ENCODE assay signal across 22 cellular contexts in the genomic region with DNA sequence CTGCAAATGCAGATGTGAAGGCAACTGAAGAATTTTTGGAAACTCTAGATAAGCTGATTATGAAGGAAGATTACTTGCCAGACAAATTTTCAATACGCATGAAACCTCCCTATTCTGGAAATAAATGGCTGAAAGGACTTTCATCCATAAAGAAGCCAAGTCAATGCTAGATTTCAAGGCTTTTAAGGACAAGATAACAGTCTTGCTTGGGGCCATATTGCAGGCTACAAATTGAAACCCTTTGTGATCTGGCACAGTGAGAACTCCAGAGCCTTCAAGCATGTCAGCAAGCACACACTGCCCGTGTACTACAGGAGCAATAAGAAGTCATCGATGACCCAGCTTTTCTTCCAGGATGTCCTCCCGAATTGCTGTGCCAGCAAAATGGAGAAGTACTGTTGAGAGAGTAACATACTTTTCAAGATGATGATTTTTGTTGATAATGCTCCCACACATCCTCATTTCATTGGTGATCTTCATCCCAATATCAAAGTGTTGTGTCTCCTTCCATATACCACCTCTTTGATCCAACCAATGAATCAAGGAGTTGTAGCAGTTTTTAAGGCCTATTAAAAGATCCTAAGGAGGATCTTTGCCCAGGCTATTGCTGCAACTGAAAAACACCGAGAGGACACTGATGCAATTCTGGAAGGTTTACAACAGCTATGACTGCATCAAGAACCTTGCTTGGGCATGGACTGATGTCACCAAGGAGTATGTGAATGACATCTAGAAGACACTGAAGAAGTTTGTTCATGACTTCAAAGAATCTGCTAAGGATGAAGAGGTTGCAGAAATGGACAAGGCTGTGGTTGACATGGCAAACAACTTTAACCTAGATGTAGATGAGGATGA. TPM values are rescaled to one million over a fixed set of nuclear protein-coding genes. Genes with fewer than 3 reads are reported as not detected.
DNase-seq lines count a peak whose midpoint lies in the region; ATAC-seq and TF ChIP-seq lines count a peak whose summit lies in the region.
"Had no signal": no experiment of that assay in that cellular context is flagged by ENCODE, and none has a peak within 500 bp of the region (broad histone marks: within the 10 kb centered on the region; RNA-seq: fewer than 3 reads in every experiment).

No MANE protein-coding gene starts in this region.

- H3K79me2 ChIP-seq in hepatocyte, result peaks cover 7% of the 10 kb centered on the region

- CTCF ChIA-PET in T-cell (lab: Charles Lee), result no interaction called here

- H3K36me3 ChIP-seq in BE2C (peaks cover 20% of the 10 kb centered on the region), hepatocyte (replicated peaks; ENCODE audit: insufficient read depth, low read depth) (peaks cover 3% of the 10 kb centered on the region), prostate gland (no peaks in the 10 kb centered on the region), ovary (no peaks in the 10 kb centered on the region)

- ATAC-seq in T-cell (replicated peaks in 1 of 4) (no peak), HG03342 (IDR thresholded peaks at IDR 0.05; ENCODE audit: unreplicated experiment) (no peak)
- ATAC-seq: stimulated activated naive B cell treated with anti-CD40 and anti-IgM and Interleukin-4, amounts not matched to agents 10 μg/mL and 1 μg/mL and 100 μg/mL, for 72 hours had no signal

- no peak overlapping the region for H3K27ac Mint-ChIP-seq in activated CD4-positive, alpha-beta T cell treated with anti-CD3 and anti-CD28 coated beads, Interleukin-2, amount 10 ng/mL, durations not matched to agents 24 days and 14 days
- H3K27ac Mint-ChIP-seq in T-cell, result peak overlapping the region; percentile 48 to 56
- H3K27ac Mint-ChIP-seq: endodermal cell had no signal

- no peak overlapping the region for H3K4me3 Mint-ChIP-seq in activated CD4-positive, alpha-beta T cell treated with anti-CD3 and anti-CD28 coated beads, Interleukin-2, amount 10 ng/mL, durations not matched to agents 24 days and 14 days
- H3K4me3 Mint-ChIP-seq in T-cell, result no peak overlapping the region
- H3K4me3 Mint-ChIP-seq: endodermal cell; stimulated activated naive B cell treated with anti-CD40 and anti-IgM and Interleukin-4, amounts not matched to agents 10 μg/mL and 1 μg/mL and 100 μg/mL, for 72 hours had no signal

- H3K4me1 Mint-ChIP-seq in activated CD4-positive, alpha-beta T cell treated with anti-CD3 and anti-CD28 coated beads, Interleukin-2, amount 10 ng/mL, durations not matched to agents 24 days and 14 days, result no peaks in the 10 kb centered on the region
- H3K4me1 Mint-ChIP-seq in T-cell, result no peaks in the 10 kb centered on the region
- H3K4me1 Mint-ChIP-seq: endodermal cell had no signal

- H3K9me3 ChIP-seq in BE2C, result no peaks in the 10 kb centered on the region
- no peaks in the 10 kb centered on the region for H3K9me3 ChIP-seq in hepatocyte (ENCODE audit: low read depth)
- H3K9me3 ChIP-seq in prostate gland, result no peaks in the 10 kb centered on the region
- no peaks in the 10 kb centered on the region for H3K9me3 ChIP-seq in ovary
- H3K9me3 ChIP-seq: thoracic aorta had no signal

- H3K9me3 Mint-ChIP-seq in activated CD4-positive, alpha-beta T cell treated with anti-CD3 and anti-CD28 coated beads, Interleukin-2, amount 10 ng/mL, durations not matched to agents 24 days and 14 days, result no peaks in the 10 kb centered on the region
- H3K9me3 Mint-ChIP-seq in T-cell, result no peaks in the 10 kb centered on the region
- H3K9me3 Mint-ChIP-seq: endodermal cell; stimulated activated naive B cell treated with anti-CD40 and anti-IgM and Interleukin-4, amounts not matched to agents 10 μg/mL and 1 μg/mL and 100 μg/mL, for 72 hours had no signal

- peak overlapping the region; percentile 37 for H3K27ac ChIP-seq in hepatocyte
- no peak overlapping the region for H3K27ac ChIP-seq in prostate gland
- H3K27ac ChIP-seq in ovary, result no peak overlapping the region
- H3K27ac ChIP-seq: thoracic aorta had no signal

- no peaks in the 10 kb centered on the region for H3K9me2 ChIP-seq in hepatocyte (replicated peaks; ENCODE audit: insufficient read depth)

- intact Hi-C loops in activated CD4-positive, alpha-beta T cell treated with anti-CD3 and anti-CD28 coated beads, Interleukin-2, amount 10 ng/mL, durations not matched to agents 24 days and 14 days (cut with micrococcal nuclease), result loop anchor here (10.0 kb wide), 1 partner anchor 130 kb away; the partner anchor contains the start of gene PIAS1
- intact Hi-C loops in prostate gland (cut with DNase I), result no loop called here
- intact Hi-C loops in ovary (cut with DNase I), result no loop called here

- no peak for TF ChIP-seq POLR2A in prostate gland (IDR thresholded peaks at IDR 0.05)
- TF ChIP-seq POLR2A in ovary (IDR thresholded peaks at IDR 0.05), result no peak

- H3K4me2 ChIP-seq in hepatocyte, result no peak overlapping the region

- peaks cover 57% of the 10 kb centered on the region for H3K36me3 Mint-ChIP-seq in activated CD4-positive, alpha-beta T cell treated with anti-CD3 and anti-CD28 coated beads, Interleukin-2, amount 10 ng/mL, durations not matched to agents 24 days and 14 days (ENCODE audit: low read depth)
- H3K36me3 Mint-ChIP-seq in T-cell, result peaks cover 55% of the 10 kb centered on the region

- H3K4me3 ChIP-seq in BE2C (ENCODE audit: low read depth, low read length) (no peak overlapping the region), hepatocyte (no peak overlapping the region), prostate gland (no peak overlapping the region), ovary (no peak overlapping the region)
- H3K4me3 ChIP-seq: thoracic aorta had no signal

- no peaks in the 10 kb centered on the region for H3K27me3 Mint-ChIP-seq in activated CD4-positive, alpha-beta T cell treated with anti-CD3 and anti-CD28 coated beads, Interleukin-2, amount 10 ng/mL, durations not matched to agents 24 days and 14 days
- H3K27me3 Mint-ChIP-seq in T-cell, result no peaks in the 10 kb centered on the region
- H3K27me3 Mint-ChIP-seq: stimulated activated naive B cell treated with anti-CD40 and anti-IgM and Interleukin-4, amounts not matched to agents 10 μg/mL and 1 μg/mL and 100 μg/mL, for 72 hours had no signal

- TF ChIP-seq CTCF in BE2C (IDR thresholded peaks at IDR 0.05; ENCODE audit: low read depth, low read length) (no peak), hepatocyte (IDR thresholded peaks at IDR 0.05; ENCODE audit: poor library complexity) (no peak), prostate gland (IDR thresholded peaks at IDR 0.05) (no peak), ovary (IDR thresholded peaks at IDR 0.05) (no peak)

- H2AFZ ChIP-seq in hepatocyte, result no peak overlapping the region

- H4K20me1 ChIP-seq in hepatocyte (ENCODE audit: insufficient read depth, poor library complexity, severe bottlenecking), result no peaks in the 10 kb centered on the region

- 93% methylated on average over 5 of the region's 5 CpGs for WGBS in hepatocyte (ENCODE audit: low lambda C conversion rate, missing lambda C conversion rate)
- WGBS in prostate gland, result 91% methylated on average over 5 of the region's 5 CpGs
- WGBS in ovary, 3 donors, result 93 to 98% (median 97%) methylated on average over 5 of the region's 5 CpGs

- H3K27me3 ChIP-seq in BE2C, result no peaks in the 10 kb centered on the region
- no peaks in the 10 kb centered on the region for H3K27me3 ChIP-seq in hepatocyte
- no peaks in the 10 kb centered on the region for H3K27me3 ChIP-seq in prostate gland (replicated peaks; ENCODE audit: insufficient read depth)
- no peaks in the 10 kb centered on the region for H3K27me3 ChIP-seq in ovary

- TF ChIP-seq EP300 in ovary (IDR thresholded peaks at IDR 0.05), result no peak

- H3K4me1 ChIP-seq in BE2C, result peaks cover 30% of the 10 kb centered on the region
- peaks cover 9% of the 10 kb centered on the region for H3K4me1 ChIP-seq in hepatocyte (ENCODE audit: insufficient read depth)
- H3K4me1 ChIP-seq in prostate gland (replicated peaks), result peaks cover 17% of the 10 kb centered on the region
- H3K4me1 ChIP-seq in ovary (ENCODE audit: insufficient read depth), result peaks cover 4% of the 10 kb centered on the region

- POLR2A ChIA-PET in T-cell (lab: Charles Lee), result interaction anchor here in 1 of 2 donors (0.7 kb wide), 1 partner anchor 9 kb away, joined by 3 read pairs; no protein-coding TSS in a partner anchor

- DNase-seq in activated CD4-positive, alpha-beta T cell treated with anti-CD3 and anti-CD28 coated beads, Interleukin-2, amount 10 ng/mL, durations not matched to agents 24 days and 14 days, result peak; percentile 45
- no peak for DNase-seq in activated CD4-positive, alpha-beta T cell treated with anti-CD3 and anti-CD28 coated beads for 4 hours
- peak; percentile 54 for DNase-seq in BE2C
- no peak for DNase-seq in T-cell
- no peak for DNase-seq in hepatocyte (ENCODE audit: low spot score)
- DNase-seq in prostate gland (ENCODE audit: low spot score), result no peak
- DNase-seq in ovary, result no peak
- DNase-seq: activated CD4-positive, alpha-beta T cell treated with anti-CD3 and anti-CD28 coated beads, Interleukin-2, amount 50 U/mL, for 48 hours; amniotic stem cell; cortex of kidney; endodermal cell; Karpas-422; NCI-H1092 treated with DMSO at 0.1 percent for 48 hours; NCI-H2029 treated with DMSO at 0.1 percent for 48 hours; NCI-H345; NCI-H774; Right ventricle myocardium superior; small intestine; stimulated activated naive B cell treated with anti-CD40 and anti-IgM and Interleukin-4, amounts not matched to agents 10 μg/mL and 1 μg/mL and 100 μg/mL, for 72 hours; T-helper 1 cell had no signal

RNA-seq across cellular contexts. Expression of gene CALML4, which starts 20.3 kb away (rescaled TPM):
- 14.6 and 16.5 TPM in 2 replicates for total RNA-seq in activated CD4-positive, alpha-beta T cell treated with anti-CD3 and anti-CD28 coated beads, Interleukin-2, amount 10 ng/mL, durations not matched to agents 24 days and 14 days
- 4.1 TPM for polyA plus RNA-seq in BE2C (2012; ENCODE audit: insufficient read depth, insufficient read length, low read depth)
- total RNA-seq in T-cell (1 to 10 TPM; 2.4 to 5.4 (median 3.3) TPM), hepatocyte (44.8 and 49.6 TPM in 2 replicates), prostate gland (10 to 100 TPM in 1 of 2 donors, 1 to 10 TPM in 1; 4.5 to 18.8 TPM), ovary (1 to 10 TPM; 2.5 to 9.3 (median 3.2) TPM)
- polyA plus RNA-seq in hepatocyte (72.7 and 79.8 TPM in 2 replicates), ovary (1 to 10 TPM; 3.2 to 9.5 TPM)

RNA-seq across cellular contexts. Expression of gene CLN6, which starts 44.7 kb away (rescaled TPM):
- total RNA-seq in activated CD4-positive, alpha-beta T cell treated with anti-CD3 and anti-CD28 coated beads, Interleukin-2, amount 10 ng/mL, durations not matched to agents 24 days and 14 days, result 99.0 and 102 TPM in 2 replicates
- polyA plus RNA-seq in BE2C (2012; ENCODE audit: insufficient read depth, insufficient read length, low read depth), result 68.7 TPM
- total RNA-seq in T-cell (10 to 100 TPM; 15.4 to 24.0 (median 17.9) TPM), hepatocyte (18.7 and 19.5 TPM in 2 replicates), prostate gland (10 to 100 TPM; 22.7 to 41.8 TPM), ovary (10 to 100 TPM in 5 of 7 donors, 1 to 10 TPM in 2; 6.3 to 21.8 (median 12.0) TPM)
- polyA plus RNA-seq in hepatocyte (10.7 and 11.0 TPM in 2 replicates), ovary (10 to 100 TPM; 10.9 to 13.9 TPM)

Comparison
In these comparisons a context has a peak if more than half of its experiments do, and no peak if none do; other contexts are left out.
1. DNase-seq: peak in activated CD4-positive, alpha-beta T cell treated with anti-CD3 and anti-CD28 coated beads, Interleukin-2, amount 10 ng/mL, durations not matched to agents 24 days and 14 days (single experiment) and BE2C (single experiment); none in activated CD4-positive, alpha-beta T cell treated with anti-CD3 and anti-CD28 coated beads for 4 hours (0 of 2), T-cell (0 of 34), hepatocyte (single experiment), prostate gland (single experiment) and ovary (0 of 5).